26 cellular contexts compared by ENCODE assay signal in the genomic region with DNA sequence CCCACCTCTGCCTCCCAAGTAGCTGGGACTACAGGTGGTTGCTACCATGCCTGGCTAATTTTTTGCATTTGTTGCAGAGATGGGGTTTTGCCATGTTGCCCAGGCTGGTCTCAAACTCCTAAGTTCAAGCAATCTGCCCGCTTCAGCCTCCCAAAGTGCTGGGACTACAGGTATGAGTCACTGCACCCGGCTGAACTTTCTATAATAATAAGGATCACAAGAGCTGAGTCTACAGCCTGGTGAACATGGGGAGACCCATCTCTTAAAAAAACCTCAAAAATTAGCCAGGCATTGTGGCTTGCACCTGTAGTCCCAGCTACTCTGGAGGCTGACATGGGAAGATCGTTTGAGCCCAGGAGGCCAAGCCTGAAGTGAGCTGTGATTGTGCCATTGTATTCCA.
"Had no signal": no experiment of that assay in that cellular context is flagged by ENCODE, and none has a peak within 500 bp of the region (broad histone marks: within the 10 kb centered on the region; RNA-seq: fewer than 3 reads in every experiment).

No MANE protein-coding gene starts in this region.

- DNase-seq: activated CD4-positive, alpha-beta memory T cell treated with anti-CD3 and anti-CD28 coated beads, Interleukin-2, amount 10 ng/mL, durations not matched to agents 7 days and 5 days; activated CD4-positive, alpha-beta T cell treated with anti-CD3 and anti-CD28 coated beads, Interleukin-2, amount 10 ng/mL, durations not matched to agents 24 days and 14 days; activated CD4-positive, CD25-positive, alpha-beta regulatory T cell treated with anti-CD3 and anti-CD28 coated beads, Interleukin-2, amount 50 U/mL, for 72 hours; activated CD8-positive, alpha-beta memory T cell treated with anti-CD3 and anti-CD28 coated beads, Interleukin-2, amount 50 U/mL, for 48 hours; activated gamma-delta T cell treated with Interleukin-2 at 50 U/mL for 16 hours; activated naive CD8-positive, alpha-beta T cell treated with anti-CD3 and anti-CD28 coated beads, Interleukin-2, amount 50 U/mL, for 24 hours; activated T-cell treated with anti-CD3 and anti-CD28 coated beads, Interleukin-2, amount 50 U/mL, for 24 hours; amygdala; central memory CD4-positive, alpha-beta T cell; dermis blood vessel endothelial cell; effector CD4-positive, alpha-beta T cell; esophagus squamous epithelium; islet precursor cell; left cardiac atrium; left ventricle myocardium superior; mucosa of descending colon; right cardiac atrium; stimulated activated CD4-positive, alpha-beta T cell treated with anti-CD3 and anti-CD28 coated beads, Interleukin-4, amount 100 ng/mL, for 1 hour; stimulated activated naive CD8-positive, alpha-beta T cell treated with anti-CD3 and anti-CD28 coated beads, Interleukin-15, Interleukin-2, amounts not matched to agents 100 U/mL and 50 U/mL, for 24 hours; T-helper 17 cell; T1000; testis; transverse colon; WERI-Rb-1 had no signal

- ATAC-seq: activated naive CD8-positive, alpha-beta T cell treated with anti-CD3 and anti-CD28 coated beads, Interleukin-2, amount 50 U/mL, for 24 hours; left cardiac atrium; left ventricle myocardium superior; mucosa of descending colon; natural killer cell treated with Interleukin-12 subunit alpha and Interleukin-12 subunit beta and Interleukin-15 and Interleukin-18, amount 100 ng/mL, for 72 hours; right cardiac atrium; stimulated activated naive CD8-positive, alpha-beta T cell treated with anti-CD3 and anti-CD28 coated beads, Interleukin-15, Interleukin-2, amounts not matched to agents 100 U/mL and 50 U/mL, for 24 hours; T-helper 17 cell had no signal

- H3K4me3 ChIP-seq: breast epithelium, esophagus squamous epithelium, mucosa of descending colon, testis, transverse colon had no signal
